ENCODE assay signal across 17 cellular contexts in genomic region chrX:26032141-26032917, GRCh38.
"Had no signal": no experiment of that assay in that cellular context is flagged by ENCODE, and none has a peak within 500 bp of the region (broad histone marks: within the 10 kb centered on the region; RNA-seq: fewer than 3 reads in every experiment).

No MANE protein-coding gene starts in this region.

- DNase-seq: activated CD4-positive, alpha-beta T cell treated with anti-CD3 and anti-CD28 coated beads for 48 hours; activated CD8-positive, alpha-beta memory T cell treated with anti-CD3 and anti-CD28 coated beads, Interleukin-2, amount 50 U/mL, for 48 hours; activated CD8-positive, alpha-beta T cell treated with anti-CD3 and anti-CD28 coated beads, Interleukin-2, amount 10 ng/mL, durations not matched to agents 7 days and 5 days; activated naive CD4-positive, alpha-beta T cell; cerebellar nuclear complex; dorsolateral prefrontal cortex; psoas muscle; stimulated activated CD4-positive, alpha-beta T cell treated with anti-CD3 and anti-CD28 coated beads, Interleukin-4, amount 100 ng/mL, for 1 hour; stimulated activated CD8-positive, alpha-beta memory T cell treated with anti-CD3 and anti-CD28 coated beads, Interleukin-4, amount 100 ng/mL, for 48 hours; stimulated activated naive CD8-positive, alpha-beta T cell treated with anti-CD3 and anti-CD28 coated beads, Interleukin-15, Interleukin-2, amounts not matched to agents 100 U/mL and 50 U/mL, for 24 hours; T-cell; T1000; testis had no signal

- H3K9me3 ChIP-seq: ascending aorta, gastroesophageal sphincter, psoas muscle, testis had no signal

- H3K4me3 ChIP-seq: ascending aorta, dorsolateral prefrontal cortex, gastroesophageal sphincter, psoas muscle, testis had no signal

- H3K4me1 Mint-ChIP-seq: T-cell had no signal

- H3K27ac Mint-ChIP-seq: activated CD8-positive, alpha-beta T cell treated with anti-CD3 and anti-CD28 coated beads, Interleukin-2, amount 10 ng/mL, durations not matched to agents 7 days and 5 days; T-cell had no signal

- H3K36me3 Mint-ChIP-seq: T-cell had no signal

- ATAC-seq: activated CD8-positive, alpha-beta T cell treated with anti-CD3 and anti-CD28 coated beads, Interleukin-2, amount 10 ng/mL, durations not matched to agents 7 days and 5 days; esophagus mucosa; gastroesophageal sphincter; psoas muscle; stimulated activated naive CD8-positive, alpha-beta T cell treated with anti-CD3 and anti-CD28 coated beads, Interleukin-15, Interleukin-2, amounts not matched to agents 100 U/mL and 50 U/mL, for 24 hours; T-cell had no signal

- H3K27me3 Mint-ChIP-seq: T-cell had no signal

- H3K27me3 ChIP-seq: ascending aorta, gastroesophageal sphincter, testis had no signal

- H3K4me3 Mint-ChIP-seq: activated CD8-positive, alpha-beta T cell treated with anti-CD3 and anti-CD28 coated beads, Interleukin-2, amount 10 ng/mL, durations not matched to agents 7 days and 5 days; T-cell had no signal

- H3K36me3 ChIP-seq: ascending aorta, gastroesophageal sphincter had no signal

- H3K27ac ChIP-seq: ascending aorta, dorsolateral prefrontal cortex, gastroesophageal sphincter, psoas muscle, testis, VCaP had no signal
